Comparison of ENCODE assay signal across 10 cellular contexts in genomic region chr9:107480386-107480789, GRCh38. TPM values are rescaled to one million over a fixed set of nuclear protein-coding genes. Genes with fewer than 3 reads are reported as not detected.
A peak's percentile ranks its signal among the peaks of the same experiment; 100 is the strongest.
DNase-seq lines count a peak whose midpoint lies in the region; ATAC-seq and TF ChIP-seq lines count a peak whose summit lies in the region.
"Had no signal": no experiment of that assay in that cellular context is flagged by ENCODE, and none has a peak within 500 bp of the region (broad histone marks: within the 10 kb centered on the region; RNA-seq: fewer than 3 reads in every experiment).

No MANE protein-coding gene starts in this region.

- peaks cover 2% of the 10 kb centered on the region; the same call in 1 of the 2 replicates for H3K36me3 ChIP-seq in MG63
- H3K36me3 ChIP-seq in colonic mucosa: no peaks in the 10 kb centered on the region
- no peaks in the 10 kb centered on the region for H3K36me3 ChIP-seq in mucosa of descending colon (ENCODE audit: low read depth)

- H3K9ac ChIP-seq in colonic mucosa (ENCODE audit: low read depth in 2 of 2, low read length in 2 of 2): no peak overlapping the region

- H3K27me3 ChIP-seq in AG04450 (ENCODE audit: control insufficient read depth, insufficient read depth, low read length) (no peaks in the 10 kb centered on the region), MG63 (no peaks in the 10 kb centered on the region), colonic mucosa (no peaks in the 10 kb centered on the region)

- POLR2A ChIA-PET in AG04450 (lab: Yijun Ruan, JAX): interaction anchor here (0.7 kb wide), 1 partner anchor 569 kb away, joined by 4 read pairs; no protein-coding TSS in a partner anchor

- ATAC-seq in mucosa of descending colon (peak; percentile 66), HG03469 (IDR thresholded peaks at IDR 0.05; ENCODE audit: unreplicated experiment) (no peak), GM18511 (IDR thresholded peaks at IDR 0.05; ENCODE audit: unreplicated experiment) (no peak), GM19351 (IDR thresholded peaks at IDR 0.05; ENCODE audit: unreplicated experiment) (no peak)
- ATAC-seq: naive thymus-derived CD8-positive, alpha-beta T cell had no signal

- no peak for TF ChIP-seq CTCF in AG04450 (IDR thresholded peaks at IDR 0.05; ENCODE audit: low read depth, low read length)
- no peak for TF ChIP-seq CTCF in colonic mucosa (IDR thresholded peaks at IDR 0.05)
- no peak for TF ChIP-seq CTCF in mucosa of descending colon (IDR thresholded peaks at IDR 0.05)

- DNase-seq in AG04450 (ENCODE audit: low read depth, low spot score) (peak; percentile 49), MG63 (no peak), colonic mucosa (peak; percentile 35), mucosa of descending colon (peak in 2 of 3 donors; percentile 31 to 65), NCI-H1417 (lab: John Stamatoyannopoulos, UW) (no peak)
- DNase-seq: effector CD4-positive, alpha-beta T cell; naive thymus-derived CD8-positive, alpha-beta T cell had no signal

- H3K27ac ChIP-seq in AG04450 (ENCODE audit: low read depth, low read length): peak overlapping the region; percentile 12
- H3K27ac ChIP-seq in colonic mucosa: peak overlapping the region; percentile 60

- H3K4me1 ChIP-seq in colonic mucosa (no peaks in the 10 kb centered on the region), mucosa of descending colon (ENCODE audit: low read depth) (no peaks in the 10 kb centered on the region)

- H3K4me3 ChIP-seq in AG04450 (ENCODE audit: low read depth, low read length) (no peak overlapping the region), MG63 (peak overlapping the region; percentile 1; the same call in 1 of the 2 replicates), colonic mucosa (no peak overlapping the region), mucosa of descending colon (no peak overlapping the region)

- H3K9me3 ChIP-seq in AG04450 (ENCODE audit: control insufficient read depth, insufficient read depth, low read length) (no peaks in the 10 kb centered on the region), MG63 (no peaks in the 10 kb centered on the region), colonic mucosa (no peaks in the 10 kb centered on the region), mucosa of descending colon (no peaks in the 10 kb centered on the region)

- CTCF ChIA-PET in AG04450 (lab: Charles Lee): interaction anchor here (0.7 to 4.8 kb wide), 2 partner anchors 15 to 556 kb away, joined by 6 to 22 read pairs; no protein-coding TSS in a partner anchor

- intact Hi-C loops in colonic mucosa (cut with DNase I): loop anchor here (5.0 to 10.0 kb wide), 4 partner anchors 274 to 792 kb away; no protein-coding TSS in a partner anchor
- intact Hi-C loops in mucosa of descending colon (cut with DNase I, micrococcal nuclease): loop anchor here (5.0 to 10.0 kb wide), 4 partner anchors 114 to 1087 kb away; no protein-coding TSS in a partner anchor

RNA-seq across cellular contexts. Expression of gene KLF4, which starts 9.2 kb away (rescaled TPM):
- 3.1 TPM in 2 replicates for polyA plus RNA-seq in AG04450 (2011; rRNA removed)
- 2.2 and 2.3 TPM in 2 replicates for polyA minus RNA-seq in AG04450 (2011; rRNA and poly(A)+ RNA removed)
- total RNA-seq in MG63 (2014; rRNA removed; shearing (Covaris generic); ENCODE audit: low replicate concordance): 1.9 and 7.1 TPM in 2 replicates
- 100 to 1,000 TPM; 209 to 398 TPM for total RNA-seq in colonic mucosa
- 100 to 1,000 TPM; 203 to 454 (median 438) TPM for total RNA-seq in mucosa of descending colon
- polyA plus RNA-seq: naive thymus-derived CD8-positive, alpha-beta T cell had no signal

Comparison
In these comparisons a context has a peak if more than half of its experiments do, and no peak if none do; other contexts are left out.
1. DNase-seq: peak in AG04450 (single experiment), colonic mucosa (single experiment) and mucosa of descending colon (2 of 3); none in MG63 (single experiment) and NCI-H1417 (0 of 3).
2. RNA of gene KLF4, which starts 9.2 kb away (total RNA-seq): 203 to 454 TPM in mucosa of descending colon and 209 to 398 TPM in colonic mucosa; 1.9 to 7.1 TPM in MG63; every median in the first group is over 10 times any median in the second.